10 cellular contexts compared by ENCODE assay signal in the genomic region with DNA sequence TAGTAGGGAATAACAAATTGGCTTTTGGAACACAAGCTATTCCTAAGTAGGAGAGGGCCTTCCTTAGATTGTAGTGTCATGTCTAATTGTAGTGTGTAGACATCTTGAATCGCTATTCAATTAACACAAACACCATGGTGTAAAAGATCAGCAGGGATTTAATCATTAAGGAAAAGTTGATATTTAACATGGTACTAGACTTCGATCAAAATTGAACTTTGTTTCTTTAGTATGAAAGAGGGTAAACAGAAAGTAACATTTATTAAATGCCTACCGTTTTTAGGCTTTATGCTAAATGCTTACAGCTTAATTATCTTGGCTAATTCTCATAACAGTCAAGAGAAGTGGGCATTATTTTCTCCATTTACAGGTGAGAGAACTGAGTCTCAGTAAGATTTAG. TPM values are rescaled to one million over a fixed set of nuclear protein-coding genes. Genes with fewer than 3 reads are reported as not detected.
"Had no signal": no experiment of that assay in that cellular context is flagged by ENCODE, and none has a peak within 500 bp of the region (broad histone marks: within the 10 kb centered on the region; RNA-seq: fewer than 3 reads in every experiment).

No MANE protein-coding gene starts in this region.

- H3K4me3 Mint-ChIP-seq: HFFc6 had no signal

- DNase-seq: GM23248, GOT3, H7, HFFc6, IMR-90, KG1 had no signal

- H3K4me3 ChIP-seq: GM23248, HAP-1, K562 had no signal

- FAIRE-seq: K562 had no signal

- ATAC-seq: HCT116, K562 had no signal

- H3K27ac ChIP-seq: GM23248, HL-60 had no signal

- H3K9me3 ChIP-seq: HAP-1 had no signal

- H3K27ac Mint-ChIP-seq: HFFc6 had no signal

- H3K4me1 ChIP-seq: HAP-1 had no signal

RNA-seq across cellular contexts. Expression of a gene that starts 37.5 kb away (rescaled TPM):
- polyA plus RNA-seq: K562 had no signal
